10 cellular contexts compared by ENCODE assay signal in the genomic region with DNA sequence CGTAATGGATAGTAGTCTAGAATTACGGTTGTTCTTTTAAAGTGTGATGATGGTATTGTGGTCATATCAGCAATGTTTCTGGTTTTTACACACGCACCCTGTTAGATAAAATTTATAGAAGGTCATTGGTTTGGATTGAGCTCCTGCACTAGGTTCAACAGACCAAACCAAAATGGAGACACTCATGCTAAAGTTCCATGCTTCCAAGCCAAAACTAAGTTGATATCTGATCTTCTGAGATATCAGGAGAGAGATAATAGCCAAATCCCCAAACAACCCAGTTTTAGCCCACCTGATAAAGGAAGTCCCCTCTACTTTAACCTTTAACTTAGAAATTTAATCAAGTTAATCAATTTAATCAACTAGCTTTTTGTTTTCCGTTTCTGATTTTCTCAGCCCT. TPM values are rescaled to one million over a fixed set of nuclear protein-coding genes. Genes with fewer than 3 reads are reported as not detected.
A peak's percentile ranks its signal among the peaks of the same experiment; 100 is the strongest.
DNase-seq lines count a peak whose midpoint lies in the region; ATAC-seq and TF ChIP-seq lines count a peak whose summit lies in the region.
"Had no signal": no experiment of that assay in that cellular context is flagged by ENCODE, and none has a peak within 500 bp of the region (broad histone marks: within the 10 kb centered on the region; RNA-seq: fewer than 3 reads in every experiment).

No MANE protein-coding gene starts in this region.

- H3K27me3 Mint-ChIP-seq in Caco-2 (ENCODE audit: insufficient read depth, unreplicated experiment) (no peaks in the 10 kb centered on the region), nephron (ENCODE audit: low read depth) (no peaks in the 10 kb centered on the region)

- no peaks in the 10 kb centered on the region for H4K20me1 ChIP-seq in MM.1S (ENCODE audit: insufficient read depth, low read length)

- DNase-seq in Caco-2: no peak
- DNase-seq in MM.1S: no peak
- DNase-seq in colonic mucosa: no peak
- DNase-seq in G401 (ENCODE audit: low spot score): no peak
- DNase-seq in amygdala (lab: John Stamatoyannopoulos, UW): no peak
- no peak for DNase-seq in ecto neural progenitor cell (ENCODE audit: low spot score)
- DNase-seq: activated CD4-positive, alpha-beta T cell treated with anti-CD3 and anti-CD28 coated beads for 48 hours; NCI-H2107 had no signal

- H3K4me3 ChIP-seq in Caco-2 (ENCODE audit: low read depth, low read length) (peak overlapping the region; percentile 99), MM.1S (ENCODE audit: low read length) (peak overlapping the region; percentile 77), colonic mucosa (peak overlapping the region; percentile 71)

- peak overlapping the region; percentile 95 for H3K4me3 Mint-ChIP-seq in Caco-2 (ENCODE audit: unreplicated experiment)
- H3K4me3 Mint-ChIP-seq in nephron: peak overlapping the region; percentile 92 to 96 (median 93)

- no peaks in the 10 kb centered on the region; the same call in 1 of the 2 replicates for H3K36me3 ChIP-seq in Caco-2 (ENCODE audit: control insufficient read depth, insufficient read depth, low read length)
- H3K36me3 ChIP-seq in MM.1S (replicated peaks; ENCODE audit: insufficient read depth, low read length): no peaks in the 10 kb centered on the region
- H3K36me3 ChIP-seq in colonic mucosa: no peaks in the 10 kb centered on the region

- H3K9me3 ChIP-seq in Caco-2 (no peaks in the 10 kb centered on the region), MM.1S (replicated peaks; ENCODE audit: insufficient read depth, low read length) (no peaks in the 10 kb centered on the region), colonic mucosa (no peaks in the 10 kb centered on the region)

- BruUV-seq in Caco-2 (replicated peaks; lab: Mats Ljungman, UMichigan): no TSS peak

- H3K4me1 Mint-ChIP-seq in Caco-2 (ENCODE audit: low read depth, unreplicated experiment): no peaks in the 10 kb centered on the region
- peaks cover 22% of the 10 kb centered on the region for H3K4me1 Mint-ChIP-seq in nephron

- CTCF ChIA-PET in Caco-2 (lab: Charles Lee): interaction anchor here (2.5 kb wide), 1 partner anchor 9 kb away, joined by 16 read pairs; no protein-coding TSS in a partner anchor

- intact Hi-C loops in Caco-2 (cut with micrococcal nuclease; ENCODE audit: unreplicated experiment): no loop called here
- intact Hi-C loops in colonic mucosa (cut with DNase I): loop anchor here (5.0 kb wide), 1 partner anchor 93 kb away; no protein-coding TSS in a partner anchor

- 0 out of 2 replicates have a peak, but pooled peaks cover 4% of the 10 kb centered on the region for H3K4me1 ChIP-seq in Caco-2
- H3K4me1 ChIP-seq in MM.1S (ENCODE audit: low read length): peaks cover 16% of the 10 kb centered on the region
- H3K4me1 ChIP-seq in colonic mucosa: peaks cover 12% of the 10 kb centered on the region

- in situ Hi-C loops in G401 (cut with HindIII; ENCODE audit: low sequenced_read_pairs): no loop called here

- H3K27ac Mint-ChIP-seq in Caco-2 (ENCODE audit: unreplicated experiment) (no peak overlapping the region), nephron (peak overlapping the region in 2 of 3 experiments; percentile 44 to 79)

- no peak for ATAC-seq in GM18861 (IDR thresholded peaks at IDR 0.05; ENCODE audit: unreplicated experiment)

- H2AFZ ChIP-seq in MM.1S (ENCODE audit: low read length): no peak overlapping the region

- H3K79me2 ChIP-seq in MM.1S (ENCODE audit: low read length): peaks cover 48% of the 10 kb centered on the region

- H3K9ac ChIP-seq in MM.1S (ENCODE audit: low read length) (no peak overlapping the region; the same call in 1 of the 2 replicates), colonic mucosa (ENCODE audit: low read depth in 2 of 2, low read length in 2 of 2) (peak overlapping the region in 1 of 2 donors; percentile 96)

- no peak for TF ChIP-seq CTCF in Caco-2 (IDR thresholded peaks at IDR 0.05; ENCODE audit: insufficient read depth in 1 of 2, low read depth in 1 of 2, low read length in 1 of 2, severe bottlenecking in 1 of 2, unreplicated experiment in 1 of 2)
- no peak for TF ChIP-seq CTCF in MM.1S (IDR thresholded peaks at IDR 0.05; ENCODE audit: low read length)
- TF ChIP-seq CTCF in colonic mucosa (IDR thresholded peaks at IDR 0.05): no peak
- TF ChIP-seq CTCF in nephron (IDR thresholded peaks at IDR 0.05; ENCODE audit: unreplicated experiment in 3 of 3): no peak

- H3K36me3 Mint-ChIP-seq in Caco-2 (ENCODE audit: insufficient read depth, unreplicated experiment) (peaks cover 33% of the 10 kb centered on the region), nephron (ENCODE audit: low read depth) (peaks cover 9% of the 10 kb centered on the region)

- peaks cover 3% of the 10 kb centered on the region; the same call in 1 of the 2 replicates for H3F3A ChIP-seq in MM.1S (ENCODE audit: insufficient read depth, low read length)

- no peaks in the 10 kb centered on the region for H3K9me2 ChIP-seq in MM.1S (replicated peaks; ENCODE audit: insufficient read depth, low read length)

- POLR2A ChIA-PET in Caco-2 (lab: Charles Lee): interaction anchor here (1.1 to 2.7 kb wide), 3 partner anchors 11 to 61 kb away, joined by 9 to 34 read pairs (median 11); partner anchors contain the start of gene RRAS

- H3K27me3 ChIP-seq in Caco-2 (replicated peaks; ENCODE audit: control insufficient read depth, insufficient read depth, low read length) (no peaks in the 10 kb centered on the region), MM.1S (replicated peaks; ENCODE audit: insufficient read depth, low read length) (no peaks in the 10 kb centered on the region), colonic mucosa (no peaks in the 10 kb centered on the region)

- peak overlapping the region; percentile 87 for H3K4me2 ChIP-seq in MM.1S (ENCODE audit: low read depth, low read length)

- H3K27ac ChIP-seq in MM.1S (ENCODE audit: low read length) (no peak overlapping the region), colonic mucosa (no peak overlapping the region)

- H3K9me3 Mint-ChIP-seq in Caco-2 (ENCODE audit: unreplicated experiment) (no peaks in the 10 kb centered on the region), nephron (no peaks in the 10 kb centered on the region)

RNA-seq across cellular contexts. Expression of gene NOSIP, which starts 1.2 kb away (rescaled TPM):
- total RNA-seq in Caco-2 (2022) (74.7 and 77.7 TPM in 2 replicates), colonic mucosa (10 to 100 TPM; 63.2 to 91.2 TPM)
- 69.6 and 97.3 TPM in 2 replicates for total RNA-seq in G401 (2014; rRNA removed; shearing (Covaris generic))

RNA-seq across cellular contexts. Expression of gene PRRG2, which starts 1.9 kb away (rescaled TPM):
- total RNA-seq in Caco-2 (2022) (7.7 and 8.4 TPM in 2 replicates), colonic mucosa (10 to 100 TPM; 16.2 to 20.2 TPM)
- total RNA-seq in G401 (2014; rRNA removed; shearing (Covaris generic)): 1.9 TPM in 1 of 2 replicates, not detected in the other

RNA-seq across cellular contexts. Expression of gene PRR12, which starts 11.8 kb away (rescaled TPM):
- total RNA-seq in Caco-2 (2022): 38.8 and 40.5 TPM in 2 replicates
- 10 to 100 TPM; 17.5 to 33.1 TPM for total RNA-seq in colonic mucosa
- 0.49 and 3.0 TPM in 2 replicates for total RNA-seq in G401 (2014; rRNA removed; shearing (Covaris generic))

RNA-seq across cellular contexts. Expression of gene RCN3, which starts 51.4 kb away (rescaled TPM):
- 6.6 and 7.0 TPM in 2 replicates for total RNA-seq in Caco-2 (2022)
- 10 to 100 TPM; 16.9 to 55.1 TPM for total RNA-seq in colonic mucosa
- total RNA-seq in G401 (2014; rRNA removed; shearing (Covaris generic)): 0.74 and 10.8 TPM in 2 replicates
